Comparison of ENCODE assay signal across 17 cellular contexts in genomic region chr20:61819921-61820825, GRCh38.
A peak's percentile ranks its signal among the peaks of the same experiment; 100 is the strongest.
DNase-seq lines count a peak whose midpoint lies in the region; ATAC-seq, FAIRE-seq and TF ChIP-seq lines count a peak whose summit lies in the region.
"Had no signal": no experiment of that assay in that cellular context is flagged by ENCODE, and none has a peak within 500 bp of the region (broad histone marks: within the 10 kb centered on the region; RNA-seq: fewer than 3 reads in every experiment).

No MANE protein-coding gene starts in this region.

- H3K4me1 ChIP-seq in kidney (ENCODE audit: control insufficient read depth in 1 of 2, insufficient read depth in 1 of 2, low read depth in 1 of 2, low read length in 2 of 2) (peaks cover 0 to 2% of the 10 kb centered on the region in 2 donors), osteoblast (ENCODE audit: insufficient read depth, low read length) (no peaks in the 10 kb centered on the region)

- DNase-seq in activated naive CD8-positive, alpha-beta T cell treated with anti-CD3 and anti-CD28 coated beads for 36 hours = no peak
- no peak for DNase-seq in activated naive CD8-positive, alpha-beta T cell treated with anti-CD3 and anti-CD28 coated beads, Interleukin-2, amount 50 U/mL, for 24 hours
- DNase-seq in HTR-8/SVneo (ENCODE audit: insufficient read length, low spot score) (no peak), kidney (peak; percentile 57), osteoblast (ENCODE audit: insufficient read length, low spot score, missing footprints) (peak; percentile 54)
- DNase-seq in natural killer cell treated with Interleukin-12 subunit alpha and Interleukin-12 subunit beta and Interleukin-15 and Interleukin-18, amount 100 ng/mL, for 72 hours (ENCODE audit: low spot score) = no peak
- no peak for DNase-seq in activated CD8-positive, alpha-beta T cell treated with anti-CD3 and anti-CD28 coated beads, Interleukin-2, amount 10 ng/mL, durations not matched to agents 7 days and 5 days
- DNase-seq: 8988T; Calu3; CD4-positive, alpha-beta T cell; DMS 273 treated with DMSO at 0.1 percent for 48 hours; DMS79 had no signal

- peak overlapping the region; percentile 15 for H3K27ac Mint-ChIP-seq in activated naive CD8-positive, alpha-beta T cell treated with anti-CD3 and anti-CD28 coated beads for 36 hours
- no peak overlapping the region for H3K27ac Mint-ChIP-seq in activated naive CD8-positive, alpha-beta T cell treated with anti-CD3 and anti-CD28 coated beads, Interleukin-2, amount 50 U/mL, for 24 hours
- no peak overlapping the region for H3K27ac Mint-ChIP-seq in natural killer cell treated with Interleukin-12 subunit alpha and Interleukin-12 subunit beta and Interleukin-15 and Interleukin-18, amount 100 ng/mL, for 72 hours
- no peak overlapping the region for H3K27ac Mint-ChIP-seq in activated CD8-positive, alpha-beta T cell treated with anti-CD3 and anti-CD28 coated beads, Interleukin-2, amount 10 ng/mL, durations not matched to agents 7 days and 5 days
- H3K27ac Mint-ChIP-seq: CD4-positive, alpha-beta T cell had no signal

- H3K4me3 ChIP-seq in kidney (ENCODE audit: low read length in 2 of 2) (no peak overlapping the region), osteoblast (ENCODE audit: insufficient read depth, low read length) (no peak overlapping the region)
- H3K4me3 ChIP-seq: BLaER1 treated with 17β-estradiol and CSF1 and Interleukin-3, amounts not matched to agents 10 nM and 100 nM; GM12878 had no signal

- H3K4me1 Mint-ChIP-seq in activated naive CD8-positive, alpha-beta T cell treated with anti-CD3 and anti-CD28 coated beads for 36 hours = no peaks in the 10 kb centered on the region
- no peaks in the 10 kb centered on the region for H3K4me1 Mint-ChIP-seq in activated naive CD8-positive, alpha-beta T cell treated with anti-CD3 and anti-CD28 coated beads, Interleukin-2, amount 50 U/mL, for 24 hours
- no peaks in the 10 kb centered on the region for H3K4me1 Mint-ChIP-seq in natural killer cell treated with Interleukin-12 subunit alpha and Interleukin-12 subunit beta and Interleukin-15 and Interleukin-18, amount 100 ng/mL, for 72 hours (ENCODE audit: low read depth in 2 of 2)
- no peaks in the 10 kb centered on the region for H3K4me1 Mint-ChIP-seq in activated CD8-positive, alpha-beta T cell treated with anti-CD3 and anti-CD28 coated beads, Interleukin-2, amount 10 ng/mL, durations not matched to agents 7 days and 5 days (ENCODE audit: low read depth)

- H3K9me3 ChIP-seq in kidney (ENCODE audit: control insufficient read depth in 1 of 2, low read length in 2 of 2) (no peaks in the 10 kb centered on the region), osteoblast (ENCODE audit: low read depth, low read length) (peaks cover 1% of the 10 kb centered on the region)

- POLR2A ChIA-PET in activated CD8-positive, alpha-beta T cell treated with anti-CD3 and anti-CD28 coated beads, Interleukin-2, amount 10 ng/mL, durations not matched to agents 7 days and 5 days (lab: Charles Lee) = no interaction called here

- TF ChIP-seq CTCF in kidney (IDR thresholded peaks at IDR 0.05; ENCODE audit: borderline replicate concordance, extremely low read depth, insufficient read depth) = no peak
- TF ChIP-seq CTCF in osteoblast (IDR thresholded peaks at IDR 0.05; ENCODE audit: extremely low read depth, low read depth, low read length) = no peak

- CTCF ChIA-PET in activated CD8-positive, alpha-beta T cell treated with anti-CD3 and anti-CD28 coated beads, Interleukin-2, amount 10 ng/mL, durations not matched to agents 7 days and 5 days (lab: Charles Lee) = no interaction called here

- no peaks in the 10 kb centered on the region for H3K36me3 Mint-ChIP-seq in activated naive CD8-positive, alpha-beta T cell treated with anti-CD3 and anti-CD28 coated beads for 36 hours
- H3K36me3 Mint-ChIP-seq in activated naive CD8-positive, alpha-beta T cell treated with anti-CD3 and anti-CD28 coated beads, Interleukin-2, amount 50 U/mL, for 24 hours (ENCODE audit: low read depth) = no peaks in the 10 kb centered on the region
- H3K36me3 Mint-ChIP-seq in natural killer cell treated with Interleukin-12 subunit alpha and Interleukin-12 subunit beta and Interleukin-15 and Interleukin-18, amount 100 ng/mL, for 72 hours = no peaks in the 10 kb centered on the region
- no peaks in the 10 kb centered on the region for H3K36me3 Mint-ChIP-seq in activated CD8-positive, alpha-beta T cell treated with anti-CD3 and anti-CD28 coated beads, Interleukin-2, amount 10 ng/mL, durations not matched to agents 7 days and 5 days (ENCODE audit: low read depth)

- intact Hi-C loops in kidney (cut with DNase I) = no loop called here

- H3K27me3 Mint-ChIP-seq in activated naive CD8-positive, alpha-beta T cell treated with anti-CD3 and anti-CD28 coated beads for 36 hours = no peaks in the 10 kb centered on the region
- no peaks in the 10 kb centered on the region for H3K27me3 Mint-ChIP-seq in activated naive CD8-positive, alpha-beta T cell treated with anti-CD3 and anti-CD28 coated beads, Interleukin-2, amount 50 U/mL, for 24 hours
- H3K27me3 Mint-ChIP-seq in natural killer cell treated with Interleukin-12 subunit alpha and Interleukin-12 subunit beta and Interleukin-15 and Interleukin-18, amount 100 ng/mL, for 72 hours = no peaks in the 10 kb centered on the region
- H3K27me3 Mint-ChIP-seq in activated CD8-positive, alpha-beta T cell treated with anti-CD3 and anti-CD28 coated beads, Interleukin-2, amount 10 ng/mL, durations not matched to agents 7 days and 5 days (ENCODE audit: low read depth) = no peaks in the 10 kb centered on the region
- H3K27me3 Mint-ChIP-seq: CD4-positive, alpha-beta T cell had no signal

- ATAC-seq in activated naive CD8-positive, alpha-beta T cell treated with anti-CD3 and anti-CD28 coated beads, Interleukin-2, amount 50 U/mL, for 24 hours = no peak
- no peak for ATAC-seq in HG02798 (IDR thresholded peaks at IDR 0.05; ENCODE audit: poor library complexity, unreplicated experiment)
- ATAC-seq in natural killer cell treated with Interleukin-12 subunit alpha and Interleukin-12 subunit beta and Interleukin-15 and Interleukin-18, amount 100 ng/mL, for 72 hours = no peak
- no peak for ATAC-seq in activated CD8-positive, alpha-beta T cell treated with anti-CD3 and anti-CD28 coated beads, Interleukin-2, amount 10 ng/mL, durations not matched to agents 7 days and 5 days
- ATAC-seq: GM12878 had no signal

- no peak overlapping the region for H2AFZ ChIP-seq in osteoblast (ENCODE audit: low read length)

- H3K36me3 ChIP-seq in kidney (ENCODE audit: control insufficient read depth in 1 of 2, insufficient read depth in 2 of 2, low read length in 2 of 2) (no peaks in the 10 kb centered on the region), osteoblast (ENCODE audit: insufficient read depth, low read length) (no peaks in the 10 kb centered on the region)
- H3K36me3 ChIP-seq: BLaER1 treated with 17β-estradiol and CSF1 and Interleukin-3, amounts not matched to agents 10 nM and 100 nM had no signal

- peaks cover 1% of the 10 kb centered on the region for H3K9me3 Mint-ChIP-seq in activated naive CD8-positive, alpha-beta T cell treated with anti-CD3 and anti-CD28 coated beads for 36 hours
- H3K9me3 Mint-ChIP-seq in activated naive CD8-positive, alpha-beta T cell treated with anti-CD3 and anti-CD28 coated beads, Interleukin-2, amount 50 U/mL, for 24 hours = peaks cover 5% of the 10 kb centered on the region
- H3K9me3 Mint-ChIP-seq in natural killer cell treated with Interleukin-12 subunit alpha and Interleukin-12 subunit beta and Interleukin-15 and Interleukin-18, amount 100 ng/mL, for 72 hours = peaks cover 5% of the 10 kb centered on the region
- H3K9me3 Mint-ChIP-seq in activated CD8-positive, alpha-beta T cell treated with anti-CD3 and anti-CD28 coated beads, Interleukin-2, amount 10 ng/mL, durations not matched to agents 7 days and 5 days (ENCODE audit: insufficient read depth) = peaks cover 4% of the 10 kb centered on the region

- no peak overlapping the region for H3K4me2 ChIP-seq in osteoblast (ENCODE audit: insufficient read depth, low read length)

- H3K9ac ChIP-seq in kidney (ENCODE audit: low read length in 2 of 2) = no peak overlapping the region
- H3K9ac ChIP-seq: BLaER1 treated with 17β-estradiol and CSF1 and Interleukin-3, amounts not matched to agents 10 nM and 100 nM had no signal

- H3K27ac ChIP-seq in kidney (ENCODE audit: low read depth in 2 of 2, low read length in 2 of 2) (no peak overlapping the region), osteoblast (ENCODE audit: low read depth, low read length) (no peak overlapping the region)
- H3K27ac ChIP-seq: BLaER1 treated with 17β-estradiol and CSF1 and Interleukin-3, amounts not matched to agents 10 nM and 100 nM had no signal

- peak; percentile 66 for FAIRE-seq in HTR-8/SVneo (lab: Jason Lieb, UNC)
- FAIRE-seq in kidney (lab: Jason Lieb, UNC) = no peak
- FAIRE-seq: GM12878, GM18507, H54 had no signal

- no peaks in the 10 kb centered on the region for H4K20me1 ChIP-seq in osteoblast (ENCODE audit: insufficient read depth, low read length)

- no peaks in the 10 kb centered on the region for H3K79me2 ChIP-seq in osteoblast (ENCODE audit: insufficient read depth, low read length)

- no peak overlapping the region for H3K4me3 Mint-ChIP-seq in activated naive CD8-positive, alpha-beta T cell treated with anti-CD3 and anti-CD28 coated beads for 36 hours
- no peak overlapping the region for H3K4me3 Mint-ChIP-seq in activated naive CD8-positive, alpha-beta T cell treated with anti-CD3 and anti-CD28 coated beads, Interleukin-2, amount 50 U/mL, for 24 hours
- no peak overlapping the region for H3K4me3 Mint-ChIP-seq in natural killer cell treated with Interleukin-12 subunit alpha and Interleukin-12 subunit beta and Interleukin-15 and Interleukin-18, amount 100 ng/mL, for 72 hours
- no peak overlapping the region for H3K4me3 Mint-ChIP-seq in activated CD8-positive, alpha-beta T cell treated with anti-CD3 and anti-CD28 coated beads, Interleukin-2, amount 10 ng/mL, durations not matched to agents 7 days and 5 days
- H3K4me3 Mint-ChIP-seq: CD4-positive, alpha-beta T cell had no signal

- H3K27me3 ChIP-seq in osteoblast (ENCODE audit: insufficient read depth, low read length) = no peaks in the 10 kb centered on the region

Comparison
In these comparisons a context has a peak if more than half of its experiments do, and no peak if none do; other contexts are left out.
1. DNase-seq: peak in kidney (single experiment) and osteoblast (single experiment); none in activated naive CD8-positive, alpha-beta T cell treated with anti-CD3 and anti-CD28 coated beads for 36 hours (single experiment), activated naive CD8-positive, alpha-beta T cell treated with anti-CD3 and anti-CD28 coated beads, Interleukin-2, amount 50 U/mL, for 24 hours (single experiment), HTR-8/SVneo (single experiment), natural killer cell treated with Interleukin-12 subunit alpha and Interleukin-12 subunit beta and Interleukin-15 and Interleukin-18, amount 100 ng/mL, for 72 hours (single experiment) and activated CD8-positive, alpha-beta T cell treated with anti-CD3 and anti-CD28 coated beads, Interleukin-2, amount 10 ng/mL, durations not matched to agents 7 days and 5 days (single experiment).